In genomic region chr18:54210463-54210862, GRCh38 we compare ENCODE assay signal across 12 cellular contexts. TPM values are rescaled to one million over a fixed set of nuclear protein-coding genes. Genes with fewer than 3 reads are reported as not detected.
DNase-seq lines count a peak whose midpoint lies in the region; ATAC-seq and TF ChIP-seq lines count a peak whose summit lies in the region.
"Had no signal": no experiment of that assay in that cellular context is flagged by ENCODE, and none has a peak within 500 bp of the region (broad histone marks: within the 10 kb centered on the region; RNA-seq: fewer than 3 reads in every experiment).

No MANE protein-coding gene starts in this region.

- no peak for DNase-seq in SK-N-SH
- no peak for DNase-seq in head of caudate nucleus
- no peak for DNase-seq in brain microvascular endothelial cell
- no peak for DNase-seq in SKM-1 (lab: John Stamatoyannopoulos, UW; ENCODE audit: unreplicated experiment)
- DNase-seq: activated CD4-positive, alpha-beta T cell treated with anti-CD3 and anti-CD28 coated beads, Interleukin-2, amount 50 U/mL, for 4 hours; dorsolateral prefrontal cortex; kidney; sigmoid colon had no signal

- H3K36me3 ChIP-seq in SK-N-SH (replicated peaks in 1 of 2; ENCODE audit: control insufficient read depth in 1 of 2, insufficient read depth in 2 of 2, low read length in 1 of 2) (no peaks in the 10 kb centered on the region), brain microvascular endothelial cell (replicated peaks) (no peaks in the 10 kb centered on the region)
- H3K36me3 ChIP-seq: sigmoid colon had no signal

- POLR2A ChIA-PET in SK-N-SH (lab: Yijun Ruan, JAX): no interaction called here

- ATAC-seq in GM19324 (IDR thresholded peaks at IDR 0.05; ENCODE audit: low FRiP score, unreplicated experiment) (peak; percentile 40), HG03066 (IDR thresholded peaks at IDR 0.05; ENCODE audit: low read depth, unreplicated experiment) (peak; percentile 24)
- peak; percentile 15 for ATAC-seq in activated T-helper 17 cell treated with anti-CD3 and anti-CD28 coated beads, Interleukin-2, amount 50 U/mL, for 72 hours (replicated peaks)

- H3K36me3 Mint-ChIP-seq in activated T-helper 17 cell treated with anti-CD3 and anti-CD28 coated beads, Interleukin-2, amount 50 U/mL, for 72 hours (ENCODE audit: low read depth): peaks cover 35% of the 10 kb centered on the region

- H3K27me3 ChIP-seq in SK-N-SH (ENCODE audit: insufficient read depth) (no peaks in the 10 kb centered on the region), brain microvascular endothelial cell (replicated peaks) (no peaks in the 10 kb centered on the region)
- H3K27me3 ChIP-seq: dorsolateral prefrontal cortex, sigmoid colon had no signal

- H3K27ac Mint-ChIP-seq in activated T-helper 17 cell treated with anti-CD3 and anti-CD28 coated beads, Interleukin-2, amount 50 U/mL, for 72 hours: peak overlapping the region; percentile 92

- no peak for TF ChIP-seq EP300 in SK-N-SH (IDR thresholded peaks at IDR 0.05; ENCODE audit: borderline replicate concordance in 1 of 2, low read depth in 1 of 2, low read length in 1 of 2)

- H3F3A ChIP-seq in SK-N-SH (replicated peaks; ENCODE audit: insufficient read depth): peaks cover 6% of the 10 kb centered on the region

- H3K27me3 Mint-ChIP-seq in activated T-helper 17 cell treated with anti-CD3 and anti-CD28 coated beads, Interleukin-2, amount 50 U/mL, for 72 hours: no peaks in the 10 kb centered on the region

- peaks cover 98% of the 10 kb centered on the region for H3K79me2 ChIP-seq in SK-N-SH (ENCODE audit: insufficient read depth)

- H3K4me3 ChIP-seq in GM08714 (ENCODE audit: low read length) (peak overlapping the region; percentile 33; the same call in 1 of the 2 replicates), SK-N-SH (ENCODE audit: low read depth in 2 of 2, low read length in 1 of 2) (no peak overlapping the region), brain microvascular endothelial cell (ENCODE audit: low read depth, low read length) (no peak overlapping the region)
- H3K4me3 ChIP-seq: dorsolateral prefrontal cortex, sigmoid colon had no signal

- no peak for TF ChIP-seq RAD21 in SK-N-SH (IDR thresholded peaks at IDR 0.05; ENCODE audit: low read length)

- no peak for TF ChIP-seq CTCF in SK-N-SH (IDR thresholded peaks at IDR 0.05)
- no peak for TF ChIP-seq CTCF in brain microvascular endothelial cell (IDR thresholded peaks at IDR 0.05; ENCODE audit: low read depth, low read length, missing control alignments)

- in situ Hi-C loops in brain microvascular endothelial cell (cut with HindIII; ENCODE audit: low pct_ligation_motif_present, low sequenced_read_pairs): no loop called here

- H3K9ac ChIP-seq in SK-N-SH: no peak overlapping the region

- no peaks in the 10 kb centered on the region for H3K9me2 ChIP-seq in SK-N-SH

- no peaks in the 10 kb centered on the region for H3K9me3 ChIP-seq in SK-N-SH
- H3K9me3 ChIP-seq: sigmoid colon had no signal

- H3K9me3 Mint-ChIP-seq in activated T-helper 17 cell treated with anti-CD3 and anti-CD28 coated beads, Interleukin-2, amount 50 U/mL, for 72 hours: no peaks in the 10 kb centered on the region

- intact Hi-C loops in head of caudate nucleus (cut with DNase I): no loop called here

- H3K4me2 ChIP-seq in SK-N-SH: no peak overlapping the region

- peak overlapping the region; percentile 74 for H3K4me3 Mint-ChIP-seq in activated T-helper 17 cell treated with anti-CD3 and anti-CD28 coated beads, Interleukin-2, amount 50 U/mL, for 72 hours

- H2AFZ ChIP-seq in SK-N-SH (ENCODE audit: low read depth): no peak overlapping the region

- peaks cover 52% of the 10 kb centered on the region for H4K20me1 ChIP-seq in SK-N-SH (ENCODE audit: insufficient read depth)

- CTCF ChIA-PET in SK-N-SH (lab: Yijun Ruan, JAX): interaction anchor here (1.0 kb wide), 1 partner anchor 12 kb away, joined by 3 read pairs; no protein-coding TSS in a partner anchor

- 91% methylated on average over 1 of the region's 1 CpG for WGBS in SK-N-SH (ENCODE audit: low lambda C conversion rate)

- peaks cover 0 to 5% of the 10 kb centered on the region in 2 experiments; a peak in 1 of 4 replicates for H3K4me1 ChIP-seq in SK-N-SH (ENCODE audit: control insufficient read depth in 1 of 2, insufficient read depth in 2 of 2, low read depth in 1 of 2, low read length in 1 of 2)

- no peak overlapping the region for H3K27ac ChIP-seq in SK-N-SH (ENCODE audit: low read depth in 2 of 2, low read length in 1 of 2)
- no peak overlapping the region for H3K27ac ChIP-seq in brain microvascular endothelial cell
- H3K27ac ChIP-seq: dorsolateral prefrontal cortex, sigmoid colon had no signal

- H3K4me1 Mint-ChIP-seq in activated T-helper 17 cell treated with anti-CD3 and anti-CD28 coated beads, Interleukin-2, amount 50 U/mL, for 72 hours: peaks cover 57% of the 10 kb centered on the region

TF ChIP-seq in SK-N-SH, 30 proteins besides CTCF, POLR2A, EP300 and RAD21:
- TF ChIP-seq FOXJ3 (CRISPR knock-in tag; IDR thresholded peaks at IDR 0.05) (no peak), SMC3 (IDR thresholded peaks at IDR 0.05; ENCODE audit: low read depth, low read length) (no peak), TEAD4 (IDR thresholded peaks at IDR 0.05; ENCODE audit: borderline replicate concordance, insufficient read depth) (no peak), GABPA (IDR thresholded peaks at IDR 0.05; ENCODE audit: low read depth) (no peak), PBX3 (IDR thresholded peaks at IDR 0.05) (no peak), RCOR1 (IDR thresholded peaks at IDR 0.05; ENCODE audit: low read length) (no peak), MXI1 (IDR thresholded peaks at IDR 0.05; ENCODE audit: low read depth, low read length) (no peak), USF1 (IDR thresholded peaks at IDR 0.05; ENCODE audit: borderline replicate concordance, low read depth) (no peak), NRF1 (IDR thresholded peaks at IDR 0.05; ENCODE audit: low read depth, low read length) (no peak), FOSL2 (IDR thresholded peaks at IDR 0.05; ENCODE audit: borderline replicate concordance, low read depth) (no peak), SIN3A (IDR thresholded peaks at IDR 0.05; ENCODE audit: borderline replicate concordance, low read depth, low read length) (no peak), TCF12 (IDR thresholded peaks at IDR 0.05) (no peak), RFX5 (IDR thresholded peaks at IDR 0.05; ENCODE audit: low read length) (no peak)

RNA-seq across cellular contexts. Expression of gene MBD2, which starts 14.0 kb away (rescaled TPM):
- total RNA-seq in activated T-helper 17 cell treated with anti-CD3 and anti-CD28 coated beads, Interleukin-2, amount 50 U/mL, for 72 hours: 100 to 1,000 TPM; 170 to 190 TPM
- 12.5 and 13.3 TPM in 2 replicates for polyA plus RNA-seq in SK-N-SH (2012; rRNA removed)
- 16.6 and 18.9 TPM in 2 replicates for polyA plus RNA-seq in SK-N-SH (2012; cell fraction: cytosol; rRNA removed)
- polyA plus RNA-seq in SK-N-SH (2012; cell fraction: nucleus; rRNA removed): 10.5 and 16.6 TPM in 2 replicates

RNA-seq across cellular contexts. Expression of gene POLI, which starts 58.9 kb away (rescaled TPM):
- 10 to 100 TPM; 13.4 to 23.3 TPM for total RNA-seq in activated T-helper 17 cell treated with anti-CD3 and anti-CD28 coated beads, Interleukin-2, amount 50 U/mL, for 72 hours
- polyA plus RNA-seq in SK-N-SH (2012; rRNA removed): 11.9 and 21.7 TPM in 2 replicates
- 9.3 and 12.8 TPM in 2 replicates for polyA plus RNA-seq in SK-N-SH (2012; cell fraction: cytosol; rRNA removed)
- polyA plus RNA-seq in SK-N-SH (2012; cell fraction: nucleus; rRNA removed): 33.5 and 74.8 TPM in 2 replicates
